In genomic region chr16:31636433-31636832, GRCh38 we compare ENCODE assay signal across 26 cellular contexts.
"Had no signal": no experiment of that assay in that cellular context is flagged by ENCODE, and none has a peak within 500 bp of the region (broad histone marks: within the 10 kb centered on the region; RNA-seq: fewer than 3 reads in every experiment).

No MANE protein-coding gene starts in this region.

- H3K4me3 ChIP-seq: esophagus squamous epithelium, gastrocnemius medialis, heart right ventricle, left lung, lower lobe of right lung, mucosa of descending colon had no signal

- DNase-seq: cortex of kidney; effector CD8-positive, alpha-beta T cell; effector memory CD8-positive, alpha-beta T cell; endodermal cell; erythroblast; esophagus squamous epithelium; foreskin fibroblast; foreskin melanocyte; gastrocnemius medialis; glutamatergic neuron; head of caudate nucleus; heart right ventricle; hippocampal formation; left cardiac atrium; left lung; left ventricle myocardium superior; lower lobe of right lung; mesenchymal stem cell; mucosa of descending colon; naive B cell; naive thymus-derived CD8-positive, alpha-beta T cell had no signal

- ATAC-seq: effector memory CD8-positive, alpha-beta T cell; esophagus mucosa; gastrocnemius medialis; heart right ventricle; left cardiac atrium; left lung; left ventricle myocardium superior; lower lobe of right lung; mucosa of descending colon; naive thymus-derived CD8-positive, alpha-beta T cell had no signal

- H3K27me3 ChIP-seq: esophagus squamous epithelium, gastrocnemius medialis, left lung had no signal

- H3K27ac ChIP-seq: epithelial cell of prostate, esophagus squamous epithelium, gastrocnemius medialis, heart right ventricle, left lung, lower lobe of right lung had no signal

- H3K36me3 ChIP-seq: esophagus squamous epithelium, gastrocnemius medialis, heart right ventricle, left lung, lower lobe of right lung had no signal

- H3K4me1 ChIP-seq: esophagus squamous epithelium, gastrocnemius medialis, heart right ventricle, left lung, lower lobe of right lung had no signal

- H3K9me3 ChIP-seq: esophagus squamous epithelium, gastrocnemius medialis, lower lobe of right lung had no signal

- FAIRE-seq: endometrium, islet of Langerhans, keratinocyte had no signal
